Comparison of ENCODE assay signal across 1 cellular context in genomic region chr6:139926711-139927110, GRCh38.
TF ChIP-seq lines count a peak whose summit lies in the region.

No MANE protein-coding gene starts in this region.

TF ChIP-seq in HEK293, 187 proteins besides CTCF, POLR2A, EP300 and RAD21 (continued from another document):
- no peak for TF ChIP-seq ATF2 (tag by site-specific recombination; IDR thresholded peaks at IDR 0.05; ENCODE audit: low read depth)
- TF ChIP-seq ZNF280D (tag by site-specific recombination; IDR thresholded peaks at IDR 0.05), result no peak
- no peak for TF ChIP-seq ZNF558 (tag by site-specific recombination; IDR thresholded peaks at IDR 0.05)
- TF ChIP-seq HOXA7 (CRISPR knock-in tag; IDR thresholded peaks at IDR 0.05; ENCODE audit: borderline replicate concordance), result no peak
- TF ChIP-seq ZNF549 (tag by site-specific recombination; IDR thresholded peaks at IDR 0.05), result no peak
- TF ChIP-seq SETDB1 (IDR thresholded peaks at IDR 0.05; ENCODE audit: insufficient read length, low read length), result no peak
